ENCODE assay signal across 1 cellular context in genomic region chr1:241520080-241520465, GRCh38.
A peak's percentile ranks its signal among the peaks of the same experiment; 100 is the strongest.
TF ChIP-seq lines count a peak whose summit lies in the region.

No MANE protein-coding gene starts in this region.

TF ChIP-seq in K562, 482 proteins besides CTCF, POLR2A, EP300 and RAD21 (continued from another document and continues in another):
- TF ChIP-seq GTF2B (IDR thresholded peaks at IDR 0.05; ENCODE audit: extremely low read depth, insufficient read length) = no peak
- TF ChIP-seq ZNF280A (IDR thresholded peaks at IDR 0.05; ENCODE audit: low read depth, partially characterized antibody) = no peak
- no peak for TF ChIP-seq MTA2 (IDR thresholded peaks at IDR 0.05; ENCODE audit: low read depth)
- no peak for TF ChIP-seq TAF9B (IDR thresholded peaks at IDR 0.05; ENCODE audit: partially characterized antibody)
- TF ChIP-seq RBM39 (optimal IDR thresholded peaks at IDR 0.05; ENCODE audit: low read depth, low read length) = no peak
- TF ChIP-seq TRIM28 (IDR thresholded peaks at IDR 0.05) = 0 out of 2 replicates have a peak, but pooled peaks have one; percentile 19
- no peak for TF ChIP-seq ZNF644 (tag; IDR thresholded peaks at IDR 0.05; ENCODE audit: low read depth)
- no peak for TF ChIP-seq NR2F6 (CRISPR knock-in tag; IDR thresholded peaks at IDR 0.05)
- no peak for TF ChIP-seq E2F6 (IDR thresholded peaks at IDR 0.05; ENCODE audit: borderline replicate concordance in 1 of 2, extremely low read depth in 1 of 2, insufficient read depth in 1 of 2, insufficient read length in 1 of 2, low read depth in 1 of 2, low read length in 1 of 2, poor library complexity in 1 of 2, severe bottlenecking in 1 of 2)
- TF ChIP-seq NUFIP1 (IDR thresholded peaks at IDR 0.05; ENCODE audit: partially characterized antibody) = no peak
- no peak for TF ChIP-seq ZFX (CRISPR knock-in tag; IDR thresholded peaks at IDR 0.05)
- TF ChIP-seq ZC3H11A (IDR thresholded peaks at IDR 0.05; ENCODE audit: low read depth, low read length) = no peak
- no peak for TF ChIP-seq PYGO2 (tag; IDR thresholded peaks at IDR 0.05)
- TF ChIP-seq THRAP3 (IDR thresholded peaks at IDR 0.05; ENCODE audit: borderline replicate concordance) = 0 out of 2 replicates have a peak, but pooled peaks have one; percentile 73
- TF ChIP-seq ZNF707 (CRISPR knock-in tag; conservative IDR thresholded peaks at IDR 0.05) = no peak
- no peak for TF ChIP-seq PATZ1 (CRISPR knock-in tag; IDR thresholded peaks at IDR 0.05; ENCODE audit: borderline replicate concordance)
- TF ChIP-seq NBN (IDR thresholded peaks at IDR 0.05; ENCODE audit: low read depth) = 0 out of 2 replicates have a peak, but pooled peaks have one; percentile 12
- no peak; the same call in none of the 2 replicates for TF ChIP-seq SMARCE1 (IDR thresholded peaks at IDR 0.05)
- TF ChIP-seq ARNT (IDR thresholded peaks at IDR 0.05) = 0 out of 4 replicates have a peak, but pooled peaks of 1 of the 2 experiments have one; percentile 9
- no peak for TF ChIP-seq TFAP4 (CRISPR knock-in tag; IDR thresholded peaks at IDR 0.05; ENCODE audit: borderline replicate concordance)
- TF ChIP-seq ZNF512 (tag; IDR thresholded peaks at IDR 0.05) = peak; percentile 90
- TF ChIP-seq COPS2 (conservative IDR thresholded peaks at IDR 0.05) = no peak
- no peak for TF ChIP-seq KLF6 (CRISPR knock-in tag; IDR thresholded peaks at IDR 0.05; ENCODE audit: borderline replicate concordance)
- TF ChIP-seq NR2C2 (CRISPR knock-in tag; IDR thresholded peaks at IDR 0.05) = no peak
- TF ChIP-seq NR2C2 (tag; IDR thresholded peaks at IDR 0.05) = 0 out of 2 replicates have a peak, but pooled peaks have one; percentile 4
- TF ChIP-seq THRB (CRISPR knock-in tag; conservative IDR thresholded peaks at IDR 0.05) = no peak
- TF ChIP-seq EZH2 (IDR thresholded peaks at IDR 0.05; ENCODE audit: borderline replicate concordance, low read depth, low read length) = no peak
- no peak for TF ChIP-seq TRIM24 (IDR thresholded peaks at IDR 0.05)
- TF ChIP-seq ZNF274 (IDR thresholded peaks at IDR 0.05; ENCODE audit: borderline replicate concordance, low read depth, low read length) = no peak
- TF ChIP-seq HDGF (IDR thresholded peaks at IDR 0.05) = no peak
- TF ChIP-seq ZNF197 (CRISPR knock-in tag; IDR thresholded peaks at IDR 0.05; ENCODE audit: low read depth) = 0 out of 2 replicates have a peak, but pooled peaks have one; percentile 32
- peak; percentile 67; the same call in 1 of the 2 replicates for TF ChIP-seq POLR2H (tag; IDR thresholded peaks at IDR 0.05; ENCODE audit: low read depth)
- TF ChIP-seq ZBTB40 (IDR thresholded peaks at IDR 0.05) = peak; percentile 52
- no peak for TF ChIP-seq ZBTB40 (CRISPR knock-in tag; IDR thresholded peaks at IDR 0.05)
- TF ChIP-seq HLTF (IDR thresholded peaks at IDR 0.05) = 0 out of 2 replicates have a peak, but pooled peaks have one; percentile 24
- no peak for TF ChIP-seq MAFF (IDR thresholded peaks at IDR 0.05; ENCODE audit: low read length)
- no peak for TF ChIP-seq ZBTB17 (CRISPR knock-in tag; IDR thresholded peaks at IDR 0.05)
- TF ChIP-seq ZBTB34 (CRISPR knock-in tag; IDR thresholded peaks at IDR 0.05) = no peak
- no peak for TF ChIP-seq KLF1 (tag; IDR thresholded peaks at IDR 0.05)
- TF ChIP-seq DACH1 (IDR thresholded peaks at IDR 0.05; ENCODE audit: partially characterized antibody) = peak; percentile 32
- no peak for TF ChIP-seq RB1 (IDR thresholded peaks at IDR 0.05; ENCODE audit: low read depth)
- TF ChIP-seq POLR3A (IDR thresholded peaks at IDR 0.05; ENCODE audit: borderline replicate concordance, extremely low read depth, insufficient read depth, insufficient read length) = no peak
